ENCODE assay signal across 23 cellular contexts in the genomic region with DNA sequence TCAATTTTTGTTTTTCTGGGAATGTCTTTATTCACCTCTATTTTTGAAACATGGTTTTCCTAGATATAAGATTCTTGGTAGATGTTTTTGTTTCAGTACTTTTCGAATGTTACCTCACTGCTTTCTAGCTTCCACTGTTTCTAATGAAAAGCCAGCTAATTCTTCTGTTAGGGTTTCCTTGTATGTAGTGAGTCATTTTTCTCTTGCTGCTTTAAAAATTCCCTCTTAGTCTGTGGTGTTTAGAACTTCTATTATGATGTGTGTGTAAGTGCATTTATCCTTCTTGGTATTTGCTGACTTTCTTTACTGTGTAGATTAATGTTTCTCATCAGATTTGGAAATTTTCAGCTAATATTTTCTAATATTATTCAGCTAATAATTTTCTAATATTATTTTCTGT.
DNase-seq lines count a peak whose midpoint lies in the region; ATAC-seq, FAIRE-seq and TF ChIP-seq lines count a peak whose summit lies in the region.
"Had no signal": no experiment of that assay in that cellular context is flagged by ENCODE, and none has a peak within 500 bp of the region (broad histone marks: within the 10 kb centered on the region; RNA-seq: fewer than 3 reads in every experiment).

No MANE protein-coding gene starts in this region.

- intact Hi-C loops in IMR-90 (cut with micrococcal nuclease) = no loop called here

- no peak overlapping the region for H3K18ac ChIP-seq in IMR-90 (ENCODE audit: low read depth, low read length)

- H3K27ac ChIP-seq in IMR-90 (ENCODE audit: insufficient read depth, low read length) (no peak overlapping the region), foreskin keratinocyte (no peak overlapping the region), substantia nigra (ENCODE audit: low read depth, low read length, poor library complexity, severe bottlenecking) (no peak overlapping the region)
- H3K27ac ChIP-seq: Peyer's patch, SJCRH30 had no signal

- no peaks in the 10 kb centered on the region for H3K4me1 ChIP-seq in IMR-90 (ENCODE audit: control insufficient read depth, insufficient read depth, low read length)
- H3K4me1 ChIP-seq in foreskin keratinocyte = no peaks in the 10 kb centered on the region
- H3K4me1 ChIP-seq: Peyer's patch, SJCRH30 had no signal

- H4K8ac ChIP-seq in IMR-90 (ENCODE audit: low read depth in 2 of 2, low read length in 2 of 2) = no peak overlapping the region

- H3K9me3 ChIP-seq in IMR-90 (ENCODE audit: control insufficient read depth, insufficient read depth, low read length) = no peaks in the 10 kb centered on the region
- H3K9me3 ChIP-seq: Peyer's patch, SJCRH30 had no signal

- H3K79me1 ChIP-seq in IMR-90 (ENCODE audit: low read depth in 1 of 2, low read length in 2 of 2) = no peaks in the 10 kb centered on the region

- no peak overlapping the region for H3K56ac ChIP-seq in IMR-90 (ENCODE audit: extremely low read depth, insufficient read depth, low read length)

- H3K9me1 ChIP-seq in IMR-90 (ENCODE audit: insufficient read depth, low read length) = no peaks in the 10 kb centered on the region

- CTCF ChIA-PET in IMR-90 (lab: Yijun Ruan, JAX) = interaction anchor here (0.5 to 1.6 kb wide), 4 partner anchors 164 to 347 kb away, joined by 3 to 6 read pairs (median 4); partner anchors contain the start of gene GMNC

- BruUV-seq in IMR-90 (replicated peaks; lab: Mats Ljungman, UMichigan) = no TSS peak

- H3K27me3 ChIP-seq in IMR-90 (ENCODE audit: control insufficient read depth, insufficient read depth, low read length) = no peaks in the 10 kb centered on the region
- no peaks in the 10 kb centered on the region for H3K27me3 ChIP-seq in bronchial epithelial cell (ENCODE audit: control insufficient read depth, insufficient read depth, low read length)
- H3K27me3 ChIP-seq in foreskin keratinocyte = no peaks in the 10 kb centered on the region
- H3K27me3 ChIP-seq: Peyer's patch, SJCRH30 had no signal

- H3K9ac ChIP-seq in IMR-90 (ENCODE audit: low read depth, low read length) = no peak overlapping the region

- in situ Hi-C loops in IMR-90 (cut with MboI; ENCODE audit: low sequenced_read_pairs) = no loop called here

- H3K23ac ChIP-seq in IMR-90 (ENCODE audit: low read depth, low read length) = no peak overlapping the region

- no peak overlapping the region for H3K4ac ChIP-seq in IMR-90 (ENCODE audit: low read depth, low read length)

- POLR2A ChIA-PET in IMR-90 (lab: Charles Lee; ENCODE audit: unreplicated experiment) = no interaction called here

- no peak overlapping the region for H2AK9ac ChIP-seq in IMR-90 (replicated peaks; ENCODE audit: low read depth, low read length, poor library complexity)

- TF ChIP-seq POLR2A in IMR-90 (IDR thresholded peaks at IDR 0.05; ENCODE audit: low read depth, low read length) = no peak

- ATAC-seq in IMR-90 (ENCODE audit: low read depth) = peak; percentile 59; the same call in 1 of the 2 replicates
- peak; percentile 55 for ATAC-seq in foreskin keratinocyte
- ATAC-seq in HG03135 (IDR thresholded peaks at IDR 0.05; ENCODE audit: unreplicated experiment) = no peak
- ATAC-seq in HG03097 (IDR thresholded peaks at IDR 0.05; ENCODE audit: low FRiP score, unreplicated experiment) = no peak
- ATAC-seq: HCT116 had no signal

- no peak overlapping the region for H2BK20ac ChIP-seq in IMR-90 (ENCODE audit: low read depth, low read length)

- no peak overlapping the region for H2AK5ac ChIP-seq in IMR-90 (ENCODE audit: low read depth, low read length)

- no peaks in the 10 kb centered on the region for H4K20me1 ChIP-seq in IMR-90 (ENCODE audit: insufficient read depth, low read length)

- H2BK5ac ChIP-seq in IMR-90 (ENCODE audit: low read depth, low read length, poor library complexity, severe bottlenecking) = no peak overlapping the region

- DNase-seq in IMR-90 (peak; percentile 50), bronchial epithelial cell (ENCODE audit: low read depth) (peak; percentile 5), foreskin keratinocyte (peak in 1 of 2 donors; percentile 11), GM19238 (ENCODE audit: insufficient read length, low spot score) (no peak), substantia nigra (lab: John Stamatoyannopoulos, UW) (no peak)
- DNase-seq: CD4-positive, CD25-positive, alpha-beta regulatory T cell; DMS 273 treated with DMSO at 0.1 percent for 48 hours; DMS79 treated with DMSO at 0.1 percent for 48 hours; Kasumi-1; MM.1S; NCI-H1092; NCI-H1436; NCI-H187 treated with DMSO at 0.1 percent for 48 hours; NCI-H524; NCI-H774; NK-92 treated with Interleukin-12 subunit alpha and Interleukin-12 subunit beta, amount 100 ng/mL, for 24 hours; Peyer's patch; SJCRH30 had no signal

- no peak overlapping the region for H2AFZ ChIP-seq in IMR-90 (replicated peaks; ENCODE audit: low read length, poor library complexity)

- no peak overlapping the region for H4K5ac ChIP-seq in IMR-90 (ENCODE audit: low read depth, low read length)

- no peak for FAIRE-seq in bronchial epithelial cell (lab: Jason Lieb, UNC)
- FAIRE-seq: GM12891, H1 had no signal

- no peak overlapping the region for H3K4me2 ChIP-seq in IMR-90 (ENCODE audit: low read depth, low read length)

- no peak overlapping the region for H2BK120ac ChIP-seq in IMR-90 (ENCODE audit: low read depth, low read length)

- H3K36me3 ChIP-seq in IMR-90 (ENCODE audit: control insufficient read depth, insufficient read depth, low read length) = no peaks in the 10 kb centered on the region
- no peaks in the 10 kb centered on the region for H3K36me3 ChIP-seq in bronchial epithelial cell (ENCODE audit: control insufficient read depth, insufficient read depth, low read length)
- H3K36me3 ChIP-seq: Peyer's patch, SJCRH30 had no signal

- TF ChIP-seq CTCF in IMR-90 (conservative IDR thresholded peaks at IDR 0.05; ENCODE audit: low read depth, low read length) (no peak), bronchial epithelial cell (IDR thresholded peaks at IDR 0.05; ENCODE audit: insufficient read depth, low read length, severe bottlenecking) (no peak), foreskin keratinocyte (conservative IDR thresholded peaks at IDR 0.05) (no peak)

- dilution Hi-C loops in IMR-90 (cut with HindIII; ENCODE audit: low sequenced_read_pairs, unreplicated experiment) = no loop called here

- H4K91ac ChIP-seq in IMR-90 (ENCODE audit: insufficient read depth, low read depth, low read length) = no peak overlapping the region

- H2BK15ac ChIP-seq in IMR-90 (ENCODE audit: low read depth, low read length) = no peak overlapping the region

- no peak for TF ChIP-seq RAD21 in IMR-90 (IDR thresholded peaks at IDR 0.05; ENCODE audit: low read length)

- no peak overlapping the region for H3K14ac ChIP-seq in IMR-90 (replicated peaks; ENCODE audit: low read depth, low read length)

- no peak overlapping the region for H3K4me3 ChIP-seq in IMR-90 (ENCODE audit: insufficient read depth, low read depth, low read length)
- no peak overlapping the region for H3K4me3 ChIP-seq in bronchial epithelial cell (ENCODE audit: low read depth, low read length)
- H3K4me3 ChIP-seq: Peyer's patch, SJCRH30 had no signal

- no CpG with 5 or more reads among the region's 1 CpG for WGBS in IMR-90 (ENCODE audit: extremely low coverage in 2 of 2, insufficient read length in 1 of 2), 2 experiments

TF ChIP-seq in IMR-90, 13 proteins besides CTCF, POLR2A, EP300 and RAD21:
- TF ChIP-seq FOS (IDR thresholded peaks at IDR 0.05; ENCODE audit: low read depth, low read length) (0 out of 2 replicates have a peak, but pooled peaks have one; percentile 12), CHD1 (IDR thresholded peaks at IDR 0.05; ENCODE audit: low read depth, low read length) (no peak), SMC3 (IDR thresholded peaks at IDR 0.05; ENCODE audit: low read depth, low read length) (no peak), RFX5 (IDR thresholded peaks at IDR 0.05; ENCODE audit: low read depth, low read length) (no peak)

Comparison
In these comparisons a context has a peak if more than half of its experiments do, and no peak if none do; other contexts are left out.
1. ATAC-seq: peak in IMR-90 (single experiment) and foreskin keratinocyte (single experiment); none in HG03135 (single experiment) and HG03097 (single experiment).
2. DNase-seq: peak in IMR-90 (single experiment) and bronchial epithelial cell (single experiment); none in GM19238 (single experiment) and substantia nigra (0 of 49).